ENCODE assay signal across 8 cellular contexts in the genomic region with DNA sequence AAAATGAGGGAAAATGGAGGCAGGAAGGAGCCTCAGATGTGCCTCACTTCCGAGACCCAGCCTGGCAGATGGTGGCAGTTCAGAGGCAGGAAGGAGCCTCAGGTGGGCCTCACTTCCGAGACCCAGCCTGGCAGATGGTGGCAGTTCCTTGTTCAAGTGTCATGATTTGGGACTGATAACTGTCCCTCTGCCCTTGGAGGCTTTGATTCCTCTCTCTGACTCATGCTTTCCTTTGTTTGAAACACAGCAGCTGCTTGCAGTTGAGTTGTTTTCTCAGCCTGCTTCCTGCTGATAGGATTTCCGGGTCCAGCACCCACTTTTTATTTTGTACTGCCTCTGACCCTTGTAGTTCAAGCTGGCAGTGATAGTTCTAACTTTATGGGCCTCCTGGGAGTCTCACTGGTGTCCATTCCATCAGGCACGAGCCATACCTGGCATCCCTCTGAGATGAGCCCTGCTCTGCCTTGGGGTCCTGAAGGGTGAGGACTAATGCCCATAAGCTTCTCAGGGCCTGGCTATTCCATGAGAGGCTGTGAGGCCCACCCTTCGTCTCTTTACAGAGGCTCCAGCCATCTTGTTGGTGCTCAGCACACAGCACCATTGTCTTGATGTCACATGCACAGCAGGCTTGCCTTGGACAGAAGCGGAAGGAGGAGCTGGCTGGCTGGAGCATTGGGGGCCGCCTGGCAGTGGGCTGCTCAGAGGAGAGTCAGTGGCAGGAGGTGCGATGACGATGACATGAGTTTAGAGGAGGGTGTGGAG. TPM values are rescaled to one million over a fixed set of nuclear protein-coding genes. Genes with fewer than 3 reads are reported as not detected.
A peak's percentile ranks its signal among the peaks of the same experiment; 100 is the strongest.
DNase-seq lines count a peak whose midpoint lies in the region; ATAC-seq and TF ChIP-seq lines count a peak whose summit lies in the region.

No MANE protein-coding gene starts in this region.

- no peak for ATAC-seq in HG03025 (IDR thresholded peaks at IDR 0.05; ENCODE audit: low FRiP score, unreplicated experiment)
- no peak for ATAC-seq in GM21723 (IDR thresholded peaks at IDR 0.05; ENCODE audit: unreplicated experiment)

- in situ Hi-C loops in GM13977 (cut with MboI; ENCODE audit: low pct_unique_long_range_greater_than_20kb, low sequenced_read_pairs, unreplicated experiment): no loop called here

- no peak for TF ChIP-seq CTCF in GM13977 (IDR thresholded peaks at IDR 0.05; ENCODE audit: extremely low read depth, insufficient read depth, missing control alignments)

- DNase-seq in AG20443 (ENCODE audit: low spot score) (peak; percentile 49), HCEC 1CT (peak; percentile 25), astrocyte of the hippocampus (ENCODE audit: low read depth, low spot score) (peak; percentile 26), lung microvascular endothelial cell (ENCODE audit: low read depth in 2 of 2) (peak; percentile 66 to 84), GM13977 (ENCODE audit: low spot score) (no peak), NCI-H226 (no peak)

RNA-seq across cellular contexts. Expression of a gene that starts 13.0 kb away (rescaled TPM):
- 29.0 and 33.7 TPM in 2 replicates for total RNA-seq in lung microvascular endothelial cell

RNA-seq across cellular contexts. Expression of a gene that starts 56.8 kb away (rescaled TPM):
- under 0.01 and 0.40 TPM in 2 replicates for total RNA-seq in lung microvascular endothelial cell

Comparison
In these comparisons a context has a peak if more than half of its experiments do, and no peak if none do; other contexts are left out.
1. DNase-seq: peak in AG20443 (single experiment), HCEC 1CT (single experiment), astrocyte of the hippocampus (single experiment) and lung microvascular endothelial cell (2 of 2); none in GM13977 (single experiment) and NCI-H226 (single experiment).